Comparison of ENCODE assay signal across 1 cellular context in the genomic region with DNA sequence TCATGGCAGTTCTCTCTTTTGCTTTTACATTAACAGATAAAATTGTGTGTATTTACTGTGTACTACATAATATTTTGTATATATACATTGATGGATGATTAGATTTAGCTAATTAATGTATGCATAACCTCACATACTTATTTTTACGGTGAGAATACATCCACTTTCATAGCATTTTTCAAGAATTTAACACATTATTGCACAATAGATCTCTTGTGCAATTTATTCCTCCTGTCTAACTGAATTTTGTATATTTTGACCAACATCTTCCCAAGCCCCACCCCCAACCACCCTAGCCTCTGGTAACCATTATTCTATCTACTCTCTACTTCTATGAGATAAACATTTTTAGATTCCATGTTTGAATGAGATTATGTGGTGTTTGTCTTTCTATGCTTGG.
TF ChIP-seq lines count a peak whose summit lies in the region.

No MANE protein-coding gene starts in this region.

TF ChIP-seq in HepG2, 621 proteins besides CTCF, POLR2A, EP300 and RAD21 (continued from another document):
- TF ChIP-seq, protein P1, sequence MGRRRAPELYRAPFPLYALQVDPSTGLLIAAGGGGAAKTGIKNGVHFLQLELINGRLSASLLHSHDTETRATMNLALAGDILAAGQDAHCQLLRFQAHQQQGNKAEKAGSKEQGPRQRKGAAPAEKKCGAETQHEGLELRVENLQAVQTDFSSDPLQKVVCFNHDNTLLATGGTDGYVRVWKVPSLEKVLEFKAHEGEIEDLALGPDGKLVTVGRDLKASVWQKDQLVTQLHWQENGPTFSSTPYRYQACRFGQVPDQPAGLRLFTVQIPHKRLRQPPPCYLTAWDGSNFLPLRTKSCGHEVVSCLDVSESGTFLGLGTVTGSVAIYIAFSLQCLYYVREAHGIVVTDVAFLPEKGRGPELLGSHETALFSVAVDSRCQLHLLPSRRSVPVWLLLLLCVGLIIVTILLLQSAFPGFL (CRISPR knock-in tag; IDR thresholded peaks at IDR 0.05), result no peak
- no peak for TF ChIP-seq ZFYVE20 (CRISPR knock-in tag; IDR thresholded peaks at IDR 0.05; ENCODE audit: borderline replicate concordance, low read depth)
- TF ChIP-seq ZSCAN9 (CRISPR knock-in tag; IDR thresholded peaks at IDR 0.05; ENCODE audit: borderline replicate concordance), result no peak
- no peak for TF ChIP-seq HNF4G (IDR thresholded peaks at IDR 0.05; ENCODE audit: borderline replicate concordance, low read depth, low read length)
- TF ChIP-seq HNF4G (CRISPR knock-in tag; IDR thresholded peaks at IDR 0.05; ENCODE audit: borderline replicate concordance, low read depth), result no peak
- TF ChIP-seq ZBTB1 (CRISPR knock-in tag; IDR thresholded peaks at IDR 0.05; ENCODE audit: borderline replicate concordance), result no peak
- TF ChIP-seq NAIF1 (CRISPR knock-in tag; IDR thresholded peaks at IDR 0.05; ENCODE audit: borderline replicate concordance), result no peak
- no peak for TF ChIP-seq BRCA1 (CRISPR knock-in tag; IDR thresholded peaks at IDR 0.05)
- TF ChIP-seq CEBPG (CRISPR knock-in tag; IDR thresholded peaks at IDR 0.05), result peak; percentile 10; the same call in 1 of the 2 replicates
- TF ChIP-seq KAT2B (IDR thresholded peaks at IDR 0.05; ENCODE audit: borderline replicate concordance, low read depth, low read length), result no peak
